ENCODE assay signal across 2 cellular contexts in the genomic region with DNA sequence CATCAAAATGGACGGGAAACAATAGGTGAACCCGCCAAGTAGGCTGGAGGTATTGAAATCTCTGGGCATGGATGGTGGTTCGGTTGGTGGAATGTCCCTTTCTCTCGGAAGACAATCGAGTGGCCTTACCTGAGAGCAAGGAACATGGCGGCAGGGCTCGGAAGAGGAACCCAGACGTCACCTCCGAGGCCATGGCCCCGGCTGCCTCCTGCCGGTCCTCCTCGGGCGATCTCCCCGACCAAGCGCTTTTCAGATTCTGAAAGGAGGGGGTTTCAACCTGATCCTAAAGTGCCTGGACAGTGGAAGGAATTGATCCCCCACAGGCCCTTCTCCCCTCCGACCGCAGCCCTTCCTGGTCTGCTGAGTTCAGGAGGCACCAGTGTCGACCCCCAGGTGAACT.
A peak's percentile ranks its signal among the peaks of the same experiment; 100 is the strongest.
TF ChIP-seq lines count a peak whose summit lies in the region.

No MANE protein-coding gene starts in this region.

TF ChIP-seq in HepG2, 621 proteins besides CTCF, POLR2A, EP300 and RAD21:
- 0 out of 2 replicates have a peak, but pooled peaks have one; percentile 34 for TF ChIP-seq EZH2 (conservative IDR thresholded peaks at IDR 0.05; ENCODE audit: low read depth, low read length)
- TF ChIP-seq BCL6 (CRISPR knock-in tag; IDR thresholded peaks at IDR 0.05) = no peak

TF ChIP-seq in H1, 55 proteins besides CTCF, POLR2A, EP300 and RAD21:
- TF ChIP-seq CTBP2 (IDR thresholded peaks at IDR 0.05; ENCODE audit: borderline replicate concordance, insufficient read depth, insufficient read length, low read length) (no peak), NANOG (IDR thresholded peaks at IDR 0.05; ENCODE audit: insufficient read depth, low read depth, low read length, poor library complexity, severe bottlenecking) (no peak), EGR1 (IDR thresholded peaks at IDR 0.05; ENCODE audit: borderline replicate concordance, low read depth, low read length) (no peak), PHF8 (conservative IDR thresholded peaks at IDR 0.05; ENCODE audit: low read depth, low read length) (no peak), CREB1 (IDR thresholded peaks at IDR 0.05) (no peak), SIN3A (conservative IDR thresholded peaks at IDR 0.05 in 1 of 2, IDR thresholded peaks at IDR 0.05 in 1 of 2; ENCODE audit: low read depth in 1 of 2, low read length in 2 of 2) (no peak)
- TF ChIP-seq, protein P1, sequence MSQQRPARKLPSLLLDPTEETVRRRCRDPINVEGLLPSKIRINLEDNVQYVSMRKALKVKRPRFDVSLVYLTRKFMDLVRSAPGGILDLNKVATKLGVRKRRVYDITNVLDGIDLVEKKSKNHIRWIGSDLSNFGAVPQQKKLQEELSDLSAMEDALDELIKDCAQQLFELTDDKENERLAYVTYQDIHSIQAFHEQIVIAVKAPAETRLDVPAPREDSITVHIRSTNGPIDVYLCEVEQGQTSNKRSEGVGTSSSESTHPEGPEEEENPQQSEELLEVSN (IDR thresholded peaks at IDR 0.05) = no peak
